ENCODE assay signal across 34 cellular contexts in genomic region chr4:42706086-42706485, GRCh38.
"Had no signal": no experiment of that assay in that cellular context is flagged by ENCODE, and none has a peak within 500 bp of the region (broad histone marks: within the 10 kb centered on the region; RNA-seq: fewer than 3 reads in every experiment).

No MANE protein-coding gene starts in this region.

- H3K4me1 ChIP-seq: ascending aorta, breast epithelium, colonic mucosa, gastroesophageal sphincter had no signal

- H3K4me3 ChIP-seq: ascending aorta, breast epithelium, cardiac muscle cell, colonic mucosa, esophagus squamous epithelium, gastroesophageal sphincter had no signal

- H3K27ac Mint-ChIP-seq: activated CD4-positive, alpha-beta memory T cell treated with anti-CD3 and anti-CD28 coated beads for 36 hours; activated CD4-positive, alpha-beta T cell treated with anti-CD3 and anti-CD28 coated beads for 36 hours; activated CD4-positive, alpha-beta T cell treated with anti-CD3 and anti-CD28 coated beads, Interleukin-2, amount 10 ng/mL, durations not matched to agents 24 days and 14 days; activated CD8-positive, alpha-beta memory T cell treated with anti-CD3 and anti-CD28 coated beads, Interleukin-2, amount 10 ng/mL, durations not matched to agents 7 days and 5 days; activated CD8-positive, alpha-beta T cell treated with anti-CD3 and anti-CD28 coated beads, Interleukin-2, amount 10 ng/mL, durations not matched to agents 7 days and 5 days; activated naive CD4-positive, alpha-beta T cell treated with anti-CD3 and anti-CD28 coated beads, Interleukin-2, amount 10 ng/mL, durations not matched to agents 7 days and 5 days; activated naive CD4-positive, alpha-beta T cell treated with anti-CD3 and anti-CD28 coated beads, Interleukin-2, amount 50 U/mL, for 72 hours; activated naive CD8-positive, alpha-beta T cell treated with anti-CD3 and anti-CD28 coated beads, Interleukin-2, amount 10 ng/mL, durations not matched to agents 7 days and 5 days; activated T-helper 1 cell treated with anti-CD3 and anti-CD28 coated beads, Interleukin-12 subunit alpha, Interleukin-12 subunit beta, Interleukin-2, Interleukin-4 antibody, amounts not matched to agents 30 ng/mL and 10 ng/mL and 1 ng/mL, durations not matched to agents 14 hours and 24 hours and 36 hours; activated T-helper 2 cell treated with anti-CD3 and anti-CD28 coated beads, Interferon-gamma antibody, Interleukin-2, Interleukin-4, amounts not matched to agents 10 μg/mL and 5 μg/mL and 100 μg/mL, durations not matched to agents 14 hours and 24 hours and 36 hours; brain; T-helper 1 cell treated with Interleukin-12 subunit alpha and Interleukin-12 subunit beta and Interleukin-4 antibody, amounts not matched to agents 30 μg/mL and 1 μg/mL, for 36 hours; T-helper 2 cell treated with Interferon-gamma antibody and Interleukin-4, amounts not matched to agents 5 μg/mL and 100 μg/mL, for 36 hours had no signal

- H3K27ac ChIP-seq: ascending aorta, breast epithelium, cardiac muscle cell, colonic mucosa, epithelial cell of prostate, esophagus squamous epithelium, gastroesophageal sphincter had no signal

- H3K9me3 ChIP-seq: ascending aorta, breast epithelium, colonic mucosa, esophagus squamous epithelium, gastroesophageal sphincter had no signal

- H3K9me3 Mint-ChIP-seq: activated CD4-positive, alpha-beta memory T cell treated with anti-CD3 and anti-CD28 coated beads for 36 hours; activated CD4-positive, alpha-beta T cell treated with anti-CD3 and anti-CD28 coated beads, Interleukin-2, amount 10 ng/mL, durations not matched to agents 24 days and 14 days; activated naive CD4-positive, alpha-beta T cell treated with anti-CD3 and anti-CD28 coated beads, Interleukin-2, amount 10 ng/mL, durations not matched to agents 7 days and 5 days; activated T-helper 1 cell treated with anti-CD3 and anti-CD28 coated beads, Interleukin-12 subunit alpha, Interleukin-12 subunit beta, Interleukin-2, Interleukin-4 antibody, amounts not matched to agents 30 ng/mL and 10 ng/mL and 1 ng/mL, durations not matched to agents 14 hours and 24 hours and 36 hours; activated T-helper 2 cell treated with anti-CD3 and anti-CD28 coated beads, Interferon-gamma antibody, Interleukin-2, Interleukin-4, amounts not matched to agents 10 μg/mL and 5 μg/mL and 100 μg/mL, durations not matched to agents 14 hours and 24 hours and 36 hours; T-helper 1 cell treated with Interleukin-12 subunit alpha and Interleukin-12 subunit beta and Interleukin-4 antibody, amounts not matched to agents 30 μg/mL and 1 μg/mL, for 36 hours; T-helper 2 cell treated with Interferon-gamma antibody and Interleukin-4, amounts not matched to agents 5 μg/mL and 100 μg/mL, for 36 hours had no signal

- ATAC-seq: activated CD4-positive, alpha-beta T cell treated with anti-CD3 and anti-CD28 coated beads for 36 hours; activated CD8-positive, alpha-beta memory T cell treated with anti-CD3 and anti-CD28 coated beads, Interleukin-2, amount 10 ng/mL, durations not matched to agents 7 days and 5 days; activated CD8-positive, alpha-beta T cell treated with anti-CD3 and anti-CD28 coated beads, Interleukin-2, amount 10 ng/mL, durations not matched to agents 7 days and 5 days; activated naive CD4-positive, alpha-beta T cell treated with anti-CD3 and anti-CD28 coated beads, Interleukin-2, amount 50 U/mL, for 72 hours; gastroesophageal sphincter had no signal

- DNase-seq: activated CD4-positive, alpha-beta memory T cell treated with anti-CD3 and anti-CD28 coated beads for 36 hours; activated CD4-positive, alpha-beta T cell treated with anti-CD3 and anti-CD28 coated beads for 36 hours; activated CD4-positive, alpha-beta T cell treated with anti-CD3 and anti-CD28 coated beads, Interleukin-2, amount 10 ng/mL, durations not matched to agents 24 days and 14 days; activated CD4-positive, CD25-positive, alpha-beta regulatory T cell; activated CD4-positive, CD25-positive, alpha-beta regulatory T cell treated with anti-CD3 and anti-CD28 coated beads, Interleukin-2, amount 50 U/mL, for 72 hours; activated CD8-positive, alpha-beta memory T cell treated with anti-CD3 and anti-CD28 coated beads, Interleukin-2, amount 10 ng/mL, durations not matched to agents 7 days and 5 days; activated CD8-positive, alpha-beta memory T cell treated with anti-CD3 and anti-CD28 coated beads, Interleukin-2, amount 50 U/mL, for 4 hours; activated CD8-positive, alpha-beta T cell treated with anti-CD3 and anti-CD28 coated beads, Interleukin-2, amount 10 ng/mL, durations not matched to agents 7 days and 5 days; activated effector memory CD4-positive, alpha-beta T cell treated with anti-CD3 and anti-CD28 coated beads, Interleukin-2, amount 50 U/mL, for 16 hours; activated naive CD4-positive, alpha-beta T cell treated with anti-CD3 and anti-CD28 coated beads, Interleukin-2, amount 10 ng/mL, durations not matched to agents 7 days and 5 days; activated naive CD8-positive, alpha-beta T cell treated with anti-CD3 and anti-CD28 coated beads, Interleukin-2, amount 10 ng/mL, durations not matched to agents 7 days and 5 days; activated T-cell treated with anti-CD3 and anti-CD28 coated beads, Interleukin-2, amount 50 U/mL, for 1 hour; activated T-cell treated with anti-CD3 and anti-CD28 coated beads, Interleukin-2, amount 50 U/mL, for 48 hours; central memory CD4-positive, alpha-beta T cell; cerebellar nuclear complex; colonic mucosa; effector CD8-positive, alpha-beta T cell; esophagus squamous epithelium; foreskin melanocyte; head of caudate nucleus; T1000 had no signal

- FAIRE-seq: endometrium, endothelial cell of umbilical vein had no signal

- H3K27me3 ChIP-seq: ascending aorta, breast epithelium, cardiac muscle cell, colonic mucosa, gastroesophageal sphincter had no signal

- H3K27me3 Mint-ChIP-seq: activated CD4-positive, alpha-beta T cell treated with anti-CD3 and anti-CD28 coated beads for 36 hours; activated CD8-positive, alpha-beta memory T cell treated with anti-CD3 and anti-CD28 coated beads, Interleukin-2, amount 10 ng/mL, durations not matched to agents 7 days and 5 days; activated naive CD4-positive, alpha-beta T cell treated with anti-CD3 and anti-CD28 coated beads, Interleukin-2, amount 10 ng/mL, durations not matched to agents 7 days and 5 days; activated naive CD8-positive, alpha-beta T cell treated with anti-CD3 and anti-CD28 coated beads, Interleukin-2, amount 10 ng/mL, durations not matched to agents 7 days and 5 days had no signal

- H3K36me3 ChIP-seq: ascending aorta, breast epithelium, cardiac muscle cell, colonic mucosa, esophagus squamous epithelium, gastroesophageal sphincter had no signal

- H3K36me3 Mint-ChIP-seq: activated CD4-positive, alpha-beta memory T cell treated with anti-CD3 and anti-CD28 coated beads for 36 hours; activated CD8-positive, alpha-beta memory T cell treated with anti-CD3 and anti-CD28 coated beads, Interleukin-2, amount 10 ng/mL, durations not matched to agents 7 days and 5 days; activated naive CD4-positive, alpha-beta T cell treated with anti-CD3 and anti-CD28 coated beads, Interleukin-2, amount 10 ng/mL, durations not matched to agents 7 days and 5 days; activated naive CD8-positive, alpha-beta T cell treated with anti-CD3 and anti-CD28 coated beads, Interleukin-2, amount 10 ng/mL, durations not matched to agents 7 days and 5 days; brain had no signal

- H3K4me3 Mint-ChIP-seq: activated CD4-positive, alpha-beta memory T cell treated with anti-CD3 and anti-CD28 coated beads for 36 hours; activated CD4-positive, alpha-beta T cell treated with anti-CD3 and anti-CD28 coated beads for 36 hours; activated CD4-positive, alpha-beta T cell treated with anti-CD3 and anti-CD28 coated beads, Interleukin-2, amount 10 ng/mL, durations not matched to agents 24 days and 14 days; activated CD8-positive, alpha-beta memory T cell treated with anti-CD3 and anti-CD28 coated beads, Interleukin-2, amount 10 ng/mL, durations not matched to agents 7 days and 5 days; activated CD8-positive, alpha-beta T cell treated with anti-CD3 and anti-CD28 coated beads, Interleukin-2, amount 10 ng/mL, durations not matched to agents 7 days and 5 days; activated naive CD4-positive, alpha-beta T cell treated with anti-CD3 and anti-CD28 coated beads, Interleukin-2, amount 10 ng/mL, durations not matched to agents 7 days and 5 days; activated naive CD8-positive, alpha-beta T cell treated with anti-CD3 and anti-CD28 coated beads, Interleukin-2, amount 10 ng/mL, durations not matched to agents 7 days and 5 days; activated T-helper 1 cell treated with anti-CD3 and anti-CD28 coated beads, Interleukin-12 subunit alpha, Interleukin-12 subunit beta, Interleukin-2, Interleukin-4 antibody, amounts not matched to agents 30 ng/mL and 10 ng/mL and 1 ng/mL, durations not matched to agents 14 hours and 24 hours and 36 hours; brain; T-helper 1 cell treated with Interleukin-12 subunit alpha and Interleukin-12 subunit beta and Interleukin-4 antibody, amounts not matched to agents 30 μg/mL and 1 μg/mL, for 36 hours; T-helper 2 cell treated with Interferon-gamma antibody and Interleukin-4, amounts not matched to agents 5 μg/mL and 100 μg/mL, for 36 hours had no signal

- H3K4me1 Mint-ChIP-seq: activated CD4-positive, alpha-beta T cell treated with anti-CD3 and anti-CD28 coated beads for 36 hours; activated CD4-positive, alpha-beta T cell treated with anti-CD3 and anti-CD28 coated beads, Interleukin-2, amount 10 ng/mL, durations not matched to agents 24 days and 14 days; activated CD8-positive, alpha-beta memory T cell treated with anti-CD3 and anti-CD28 coated beads, Interleukin-2, amount 10 ng/mL, durations not matched to agents 7 days and 5 days; activated naive CD4-positive, alpha-beta T cell treated with anti-CD3 and anti-CD28 coated beads, Interleukin-2, amount 10 ng/mL, durations not matched to agents 7 days and 5 days had no signal
